In genomic region chr17:39151680-39152058, GRCh38 we compare ENCODE assay signal across 8 cellular contexts. TPM values are rescaled to one million over a fixed set of nuclear protein-coding genes. Genes with fewer than 3 reads are reported as not detected.
DNase-seq lines count a peak whose midpoint lies in the region; ATAC-seq and TF ChIP-seq lines count a peak whose summit lies in the region.

No MANE protein-coding gene starts in this region.

- no peak for TF ChIP-seq CTCF in Peyer's patch (IDR thresholded peaks at IDR 0.05)
- TF ChIP-seq CTCF in parathyroid adenoma (IDR thresholded peaks at IDR 0.05): no peak

- H3K27ac ChIP-seq in CD8-positive, alpha-beta memory T cell (ENCODE audit: low read depth, low read length): no peak overlapping the region
- H3K27ac ChIP-seq in Peyer's patch (peak overlapping the region; percentile 61 to 96 (median 86)), esophagus (ENCODE audit: low read depth in 2 of 2, low read length in 1 of 2) (peak overlapping the region in 1 of 2 donors; percentile 21), parathyroid adenoma (no peak overlapping the region)

- DNase-seq in CD8-positive, alpha-beta memory T cell: peak in 1 of 5 donors; percentile 52
- DNase-seq in Peyer's patch (peak in 2 of 3 donors; percentile 51 to 56), A172 (ENCODE audit: low spot score) (no peak)
- no peak for DNase-seq in central memory CD4-positive, alpha-beta T cell

- H3K9ac ChIP-seq in parathyroid adenoma: no peak overlapping the region

- peak overlapping the region; percentile 85 for H2AFZ ChIP-seq in parathyroid adenoma

- H3K4me3 Mint-ChIP-seq in CD8-positive, alpha-beta memory T cell: peak overlapping the region; percentile 94 to 100 (median 99)

- peak overlapping the region; percentile 87 for H3K4me3 ChIP-seq in CD8-positive, alpha-beta memory T cell (ENCODE audit: low read length)
- H3K4me3 ChIP-seq in Peyer's patch (peak overlapping the region; percentile 51 to 99 (median 62)), esophagus (ENCODE audit: low read depth in 1 of 2, low read length in 2 of 2) (peak overlapping the region; percentile 25 to 35), parathyroid adenoma (ENCODE audit: low read depth, low read length) (peak overlapping the region; percentile 93)

- peaks cover 48 to 59% (median 53%) of the 10 kb centered on the region in 3 donors for H3K4me1 Mint-ChIP-seq in CD8-positive, alpha-beta memory T cell

- no peaks in the 10 kb centered on the region for H3K9me3 ChIP-seq in CD8-positive, alpha-beta memory T cell (ENCODE audit: low read length)
- H3K9me3 ChIP-seq in Peyer's patch (no peaks in the 10 kb centered on the region), esophagus (ENCODE audit: control insufficient read depth in 2 of 2, insufficient read depth in 1 of 2, low read depth in 1 of 2, low read length in 1 of 2) (no peaks in the 10 kb centered on the region), parathyroid adenoma (ENCODE audit: control insufficient read depth, low read length) (no peaks in the 10 kb centered on the region)

- peak overlapping the region; percentile 95 for H3K4me2 ChIP-seq in parathyroid adenoma (ENCODE audit: low read length)

- H3K79me2 ChIP-seq in parathyroid adenoma: peaks cover 2% of the 10 kb centered on the region

- H3K4me1 ChIP-seq in CD8-positive, alpha-beta memory T cell (ENCODE audit: insufficient read depth, low read length): peaks cover 8% of the 10 kb centered on the region
- H3K4me1 ChIP-seq in Peyer's patch: peaks cover 0 to 17% (median 11%) of the 10 kb centered on the region in 4 donors
- H3K4me1 ChIP-seq in esophagus (ENCODE audit: control insufficient read depth in 2 of 2, insufficient read depth in 2 of 2, low read length in 1 of 2): peaks cover 0 to 2% of the 10 kb centered on the region in 2 donors
- peaks cover 8% of the 10 kb centered on the region for H3K4me1 ChIP-seq in parathyroid adenoma

- CTCF ChIA-PET in CD8-positive, alpha-beta memory T cell (lab: Charles Lee): interaction anchor here (0.7 to 6.8 kb wide), 19 partner anchors 7 to 283 kb away, joined by 3 to 128 read pairs (median 21); partner anchors contain the start of genes ARL5C, FBXO47 and LASP1

- H3K36me3 ChIP-seq in CD8-positive, alpha-beta memory T cell (ENCODE audit: insufficient read depth, low read length): no peaks in the 10 kb centered on the region
- no peaks in the 10 kb centered on the region for H3K36me3 ChIP-seq in Peyer's patch
- no peaks in the 10 kb centered on the region for H3K36me3 ChIP-seq in esophagus (ENCODE audit: control insufficient read depth in 2 of 2, insufficient read depth in 2 of 2, low read length in 1 of 2)
- no peaks in the 10 kb centered on the region for H3K36me3 ChIP-seq in parathyroid adenoma (ENCODE audit: control insufficient read depth, insufficient read depth, low read length)

- WGBS in esophagus, 2 donors: 2 to 7% methylated on average over 12 to 26 of the region's 26 CpGs

- TF ChIP-seq POLR2A in Peyer's patch (IDR thresholded peaks at IDR 0.05): no peak

- H3K27ac Mint-ChIP-seq in CD8-positive, alpha-beta memory T cell: peak overlapping the region in 6 of 8 donors; percentile 39 to 99 (median 95)

- H3K27me3 ChIP-seq in CD8-positive, alpha-beta memory T cell (ENCODE audit: insufficient read depth, low read length, poor library complexity, severe bottlenecking): no peaks in the 10 kb centered on the region
- H3K27me3 ChIP-seq in Peyer's patch (peaks cover 0 to 4% of the 10 kb centered on the region in 2 donors), esophagus (ENCODE audit: control insufficient read depth in 1 of 2, insufficient read depth in 2 of 2, low read length in 2 of 2) (no peaks in the 10 kb centered on the region), parathyroid adenoma (ENCODE audit: control insufficient read depth, insufficient read depth, low read length) (no peaks in the 10 kb centered on the region)

- peaks cover 0 to 13% (median 10%) of the 10 kb centered on the region in 5 donors for H3K9me3 Mint-ChIP-seq in CD8-positive, alpha-beta memory T cell

- POLR2A ChIA-PET in CD8-positive, alpha-beta memory T cell (lab: Charles Lee): interaction anchor here (0.6 to 3.3 kb wide), 5 partner anchors 16 to 171 kb away, joined by 3 to 33 read pairs (median 12); partner anchors contain the start of gene RPL19

- ATAC-seq in HG03108 (IDR thresholded peaks at IDR 0.05; ENCODE audit: unreplicated experiment): no peak
- no peak for ATAC-seq in GM21515 (IDR thresholded peaks at IDR 0.05; ENCODE audit: unreplicated experiment)

- H3K27me3 Mint-ChIP-seq in CD8-positive, alpha-beta memory T cell: peaks cover 0 to 30% of the 10 kb centered on the region in 2 donors

- peaks cover 0 to 15% (median 3%) of the 10 kb centered on the region in 3 donors for H3K36me3 Mint-ChIP-seq in CD8-positive, alpha-beta memory T cell

RNA-seq across cellular contexts. Expression of gene PLXDC1, which starts 0.2 kb away (rescaled TPM):
- total RNA-seq in CD8-positive, alpha-beta memory T cell: 1 to 10 TPM; 2.5 to 2.9 TPM
- polyA plus RNA-seq in CD8-positive, alpha-beta memory T cell: 10.3 TPM
- total RNA-seq in Peyer's patch: 10 to 100 TPM; 14.5 to 34.7 (median 18.2) TPM
- polyA plus RNA-seq in esophagus: 1 to 10 TPM; 4.7 to 6.0 TPM
- total RNA-seq in A172 (2014; rRNA removed; shearing (Covaris generic)): 0.64 and 2.1 TPM in 2 replicates

RNA-seq across cellular contexts. Expression of gene ARL5C, which starts 14.3 kb away (rescaled TPM):
- not detected for total RNA-seq in CD8-positive, alpha-beta memory T cell
- not detected for polyA plus RNA-seq in CD8-positive, alpha-beta memory T cell
- not detected for total RNA-seq in Peyer's patch
- polyA plus RNA-seq in esophagus: not detected
- not detected in 2 replicates for total RNA-seq in A172 (2014; rRNA removed; shearing (Covaris generic))

RNA-seq across cellular contexts. Expression of gene CACNB1, which starts 45.8 kb away (rescaled TPM):
- total RNA-seq in CD8-positive, alpha-beta memory T cell: 10 to 100 TPM; 10.6 to 12.3 TPM
- 2.7 TPM for polyA plus RNA-seq in CD8-positive, alpha-beta memory T cell
- 1 to 10 TPM; 2.5 to 5.0 (median 2.8) TPM for total RNA-seq in Peyer's patch
- polyA plus RNA-seq in esophagus: 1 to 10 TPM; 1.6 to 2.6 TPM
- 4.0 and 4.5 TPM in 2 replicates for total RNA-seq in A172 (2014; rRNA removed; shearing (Covaris generic))

RNA-seq across cellular contexts. Expression of gene RPL19, which starts 48.4 kb away (rescaled TPM):
- 1,000 to 10,000 TPM; 3,043 to 3,093 TPM for total RNA-seq in CD8-positive, alpha-beta memory T cell
- polyA plus RNA-seq in CD8-positive, alpha-beta memory T cell: 2,939 TPM
- total RNA-seq in Peyer's patch: 1,000 to 10,000 TPM in 3 of 4 donors, 100 to 1,000 TPM in 1; 932 to 2,029 (median 1,420) TPM
- 1,000 to 10,000 TPM; 2,441 to 3,049 TPM for polyA plus RNA-seq in esophagus
- total RNA-seq in A172 (2014; rRNA removed; shearing (Covaris generic)): 2,332 and 2,918 TPM in 2 replicates

Comparison
In these comparisons a context has a peak if more than half of its experiments do, and no peak if none do; other contexts are left out.
1. DNase-seq: peak in Peyer's patch (2 of 3); none in central memory CD4-positive, alpha-beta T cell (single experiment) and A172 (single experiment).
2. H3K27ac ChIP-seq: peak in Peyer's patch (4 of 4); none in CD8-positive, alpha-beta memory T cell (single experiment) and parathyroid adenoma (single experiment).
3. H3K4me3 ChIP-seq: peak in every context shown above with its lines; median percentile 93 in parathyroid adenoma; 87 in CD8-positive, alpha-beta memory T cell; 62 in Peyer's patch; 30 in esophagus.